9 cellular contexts compared by ENCODE assay signal in genomic region chr10:19816420-19817250, GRCh38. TPM values are rescaled to one million over a fixed set of nuclear protein-coding genes. Genes with fewer than 3 reads are reported as not detected.
DNase-seq lines count a peak whose midpoint lies in the region; ATAC-seq and TF ChIP-seq lines count a peak whose summit lies in the region.
"Had no signal": no experiment of that assay in that cellular context is flagged by ENCODE, and none has a peak within 500 bp of the region (broad histone marks: within the 10 kb centered on the region; RNA-seq: fewer than 3 reads in every experiment).

PLXDC2 (plus strand) TSS chr10:19816432.

- H3K27ac Mint-ChIP-seq in naive B cell = peak within 1 kb of the TSS in 1 of 6 donors; percentile 88
- H3K27ac Mint-ChIP-seq: activated naive CD4-positive, alpha-beta T cell treated with anti-CD3 and anti-CD28 coated beads, Interleukin-2, amount 50 U/mL, for 72 hours had no signal

- ATAC-seq in HG03175 (IDR thresholded peaks at IDR 0.05; ENCODE audit: unreplicated experiment) = peak; percentile 48
- peak; percentile 50 to 66 for ATAC-seq in naive B cell (ENCODE audit: low read depth in 2 of 2)

- H3K4me1 Mint-ChIP-seq in naive B cell = peaks cover 4 to 24% (median 19%) of the 10 kb centered on the region in 3 donors

- H3K9me3 Mint-ChIP-seq in naive B cell = peaks cover 0 to 5% (median 3%) of the 10 kb centered on the region in 7 donors

- DNase-seq in DMS 273 (lab: John Stamatoyannopoulos, UW; ENCODE audit: unreplicated experiment) = peak; percentile 20
- DNase-seq in DMS 273 treated with DMSO at 0.1 percent for 48 hours (lab: John Stamatoyannopoulos, UW) = no peak
- DNase-seq in UCSD-AML1 (lab: John Stamatoyannopoulos, UW; ENCODE audit: unreplicated experiment) = peak; percentile 65
- DNase-seq in fibroblast of pulmonary artery (ENCODE audit: low read depth) = peak; percentile 59
- no peak for DNase-seq in naive B cell
- DNase-seq in NCI-H774 (lab: John Stamatoyannopoulos, UW) = no peak
- DNase-seq in NCI-H2107 treated with DMSO at 0.1 percent for 48 hours (lab: John Stamatoyannopoulos, UW; ENCODE audit: unreplicated experiment) = no peak

- no peak for TF ChIP-seq CTCF in fibroblast of pulmonary artery (IDR thresholded peaks at IDR 0.05; ENCODE audit: low read length, missing control alignments)

- peak within 1 kb of the TSS; percentile 77 to 90 (median 82) for H3K4me3 Mint-ChIP-seq in naive B cell

- H3K36me3 Mint-ChIP-seq in naive B cell = no peaks in the 10 kb centered on the region

- H3K27me3 Mint-ChIP-seq in naive B cell = peaks cover 42 to 53% (median 49%) of the 10 kb centered on the region in 3 donors

- H3K4me3 ChIP-seq in fibroblast of pulmonary artery (replicated peaks; ENCODE audit: low read depth, low read length) = peak within 1 kb of the TSS; percentile 66

RNA-seq across cellular contexts. Expression of gene PLXDC2, which starts in this region (rescaled TPM):
- polyA plus RNA-seq in naive B cell (ENCODE audit: low read depth in 6 of 6) = 1 to 10 TPM in 1 of 6 donors, under 1 TPM in 4, not detected in 1; 0.15 to 1.3 (median 0.35) TPM

Comparison
In these comparisons a context has a peak if more than half of its experiments do, and no peak if none do; other contexts are left out.
1. DNase-seq: peak in DMS 273 (single experiment), UCSD-AML1 (single experiment) and fibroblast of pulmonary artery (single experiment); none in DMS 273 treated with DMSO at 0.1 percent for 48 hours (single experiment), naive B cell (single experiment), NCI-H774 (single experiment) and NCI-H2107 treated with DMSO at 0.1 percent for 48 hours (single experiment).